25 cellular contexts compared by ENCODE assay signal in genomic region chr4:8786166-8786565, GRCh38.
"Had no signal": no experiment of that assay in that cellular context is flagged by ENCODE, and none has a peak within 500 bp of the region (broad histone marks: within the 10 kb centered on the region; RNA-seq: fewer than 3 reads in every experiment).

No MANE protein-coding gene starts in this region.

- H3K9ac ChIP-seq: neural progenitor cell had no signal

- H3K4me3 ChIP-seq: neural progenitor cell, pancreas, prostate gland, right lobe of liver, sigmoid colon, stomach, thoracic aorta, thyroid gland, tibial nerve, upper lobe of right lung, uterus had no signal

- H2AFZ ChIP-seq: neural progenitor cell had no signal

- H3K9me3 ChIP-seq: neutrophil, pancreas, prostate gland, right lobe of liver, sigmoid colon, stomach, thoracic aorta, thyroid gland, upper lobe of right lung, uterus had no signal

- DNase-seq: naive thymus-derived CD4-positive, alpha-beta T cell; natural killer cell; nucleus accumbens; pancreas; retina; right cardiac atrium; right lobe of liver; sigmoid colon; small intestine; stimulated activated CD4-positive, alpha-beta T cell treated with anti-CD3 and anti-CD28 coated beads, Interleukin-15, amount 100 ng/mL, for 24 hours; stimulated activated CD4-positive, alpha-beta T cell treated with anti-CD3 and anti-CD28 coated beads, Interleukin-2, amount 100 ng/mL, for 24 hours; stimulated activated CD4-positive, alpha-beta T cell treated with anti-CD3 and anti-CD28 coated beads, Interleukin-2, amount 100 ng/mL, for 48 hours; stimulated activated CD4-positive, alpha-beta T cell treated with anti-CD3 and anti-CD28 coated beads, Interleukin-4, amount 100 ng/mL, for 24 hours; stimulated activated naive B cell treated with anti-CD40 and anti-IgM and Interleukin-4, amounts not matched to agents 10 μg/mL and 1 μg/mL and 100 μg/mL, for 72 hours; stimulated activated naive CD4-positive, alpha-beta T cell treated with Interleukin-2 at 50 U/mL for 16 hours; stomach; thyroid gland; upper lobe of right lung; uterus had no signal

- H3K4me2 ChIP-seq: neural progenitor cell had no signal

- ATAC-seq: naive thymus-derived CD4-positive, alpha-beta T cell; natural killer cell; pancreas; right cardiac atrium; right lobe of liver; stimulated activated effector memory CD8-positive, alpha-beta T cell treated with anti-CD3 and anti-CD28 coated beads, Interleukin-12 subunit alpha, Interleukin-12 subunit beta, amount 100 ng/mL, for 72 hours; stimulated activated naive B cell treated with anti-CD40 and anti-IgM and Interleukin-4, amounts not matched to agents 10 μg/mL and 1 μg/mL and 100 μg/mL, for 72 hours; upper lobe of right lung had no signal

- H3K27me3 ChIP-seq: neural progenitor cell, neutrophil, pancreas, right lobe of liver, thyroid gland, tibial nerve, upper lobe of right lung, uterus had no signal

- H3K27ac ChIP-seq: neural progenitor cell, neutrophil, pancreas, prostate gland, right lobe of liver, sigmoid colon, stomach, thoracic aorta, thyroid gland, tibial nerve, upper lobe of right lung, uterus had no signal

- H3K36me3 ChIP-seq: neural progenitor cell, neutrophil, pancreas, prostate gland, right lobe of liver, sigmoid colon, stomach, thoracic aorta, thyroid gland, tibial nerve, upper lobe of right lung, uterus had no signal

- H3K4me1 ChIP-seq: neural progenitor cell, pancreas, prostate gland, right lobe of liver, sigmoid colon, stomach, thyroid gland, tibial nerve, upper lobe of right lung, uterus had no signal
